Comparison of ENCODE assay signal across 16 cellular contexts in the genomic region with DNA sequence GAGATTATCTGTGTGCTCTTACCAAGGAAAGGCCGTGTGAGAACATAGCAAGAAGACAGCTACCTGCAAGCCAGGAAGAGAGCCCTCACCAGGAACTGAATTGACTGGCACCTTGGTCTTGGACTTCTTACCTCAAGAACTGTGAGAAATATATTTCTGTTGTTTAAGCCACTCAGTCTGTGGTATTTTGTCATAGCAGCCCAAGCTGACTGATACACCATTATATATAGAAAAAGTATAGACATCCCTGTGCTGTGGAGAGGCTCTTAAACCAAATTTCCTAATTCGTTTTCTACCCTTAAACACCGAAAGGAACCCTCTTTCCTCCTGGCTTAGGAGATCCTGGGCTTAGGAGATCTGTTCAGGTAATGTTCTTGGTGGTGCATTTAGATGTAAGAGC. TPM values are rescaled to one million over a fixed set of nuclear protein-coding genes. Genes with fewer than 3 reads are reported as not detected.
"Had no signal": no experiment of that assay in that cellular context is flagged by ENCODE, and none has a peak within 500 bp of the region (broad histone marks: within the 10 kb centered on the region; RNA-seq: fewer than 3 reads in every experiment).

No MANE protein-coding gene starts in this region.

- H3K4me3 ChIP-seq: transverse colon had no signal

- H3K9me3 ChIP-seq: neutrophil, transverse colon had no signal

- H3K27me3 Mint-ChIP-seq: activated CD4-positive, alpha-beta T cell treated with anti-CD3 and anti-CD28 coated beads for 36 hours had no signal

- H3K36me3 ChIP-seq: neutrophil, transverse colon, WERI-Rb-1 had no signal

- ATAC-seq: activated CD4-positive, alpha-beta T cell treated with anti-CD3 and anti-CD28 coated beads for 36 hours; activated CD8-positive, alpha-beta memory T cell treated with anti-CD3 and anti-CD28 coated beads, Interleukin-2, amount 10 ng/mL, durations not matched to agents 7 days and 5 days; activated naive CD4-positive, alpha-beta T cell treated with anti-CD3 and anti-CD28 coated beads, Interleukin-2, amount 50 U/mL, for 72 hours; esophagus mucosa had no signal

- H3K27ac ChIP-seq: neutrophil, WERI-Rb-1 had no signal

- H3K27ac Mint-ChIP-seq: activated CD4-positive, alpha-beta memory T cell treated with anti-CD3 and anti-CD28 coated beads for 36 hours; activated CD4-positive, alpha-beta T cell treated with anti-CD3 and anti-CD28 coated beads for 36 hours; activated CD8-positive, alpha-beta memory T cell treated with anti-CD3 and anti-CD28 coated beads, Interleukin-2, amount 10 ng/mL, durations not matched to agents 7 days and 5 days; activated naive CD4-positive, alpha-beta T cell treated with anti-CD3 and anti-CD28 coated beads, Interleukin-2, amount 50 U/mL, for 72 hours; activated T-cell treated with anti-CD3 and anti-CD28 coated beads, Interleukin-2, amount 50 U/mL, for 24 hours had no signal

- H3K9me3 Mint-ChIP-seq: activated CD4-positive, alpha-beta memory T cell treated with anti-CD3 and anti-CD28 coated beads for 36 hours; activated naive CD4-positive, alpha-beta T cell treated with anti-CD3 and anti-CD28 coated beads, Interleukin-2, amount 50 U/mL, for 72 hours; activated T-cell treated with anti-CD3 and anti-CD28 coated beads, Interleukin-2, amount 50 U/mL, for 24 hours had no signal

- H3K4me1 Mint-ChIP-seq: activated CD4-positive, alpha-beta T cell treated with anti-CD3 and anti-CD28 coated beads for 36 hours; activated CD8-positive, alpha-beta memory T cell treated with anti-CD3 and anti-CD28 coated beads, Interleukin-2, amount 10 ng/mL, durations not matched to agents 7 days and 5 days had no signal

- FAIRE-seq: colon had no signal

- H3K27me3 ChIP-seq: neutrophil, transverse colon had no signal

- DNase-seq: activated CD4-positive, alpha-beta memory T cell treated with anti-CD3 and anti-CD28 coated beads for 36 hours; activated CD4-positive, alpha-beta T cell treated with anti-CD3 and anti-CD28 coated beads for 36 hours; activated CD8-positive, alpha-beta memory T cell treated with anti-CD3 and anti-CD28 coated beads, Interleukin-2, amount 10 ng/mL, durations not matched to agents 7 days and 5 days; activated effector memory CD4-positive, alpha-beta T cell treated with anti-CD3 and anti-CD28 coated beads, Interleukin-2, amount 50 U/mL, for 16 hours; activated T-cell treated with anti-CD3 and anti-CD28 coated beads, Interleukin-2, amount 50 U/mL, for 24 hours; posterior cingulate gyrus; retina; stimulated activated CD4-positive, alpha-beta T cell treated with anti-CD3 and anti-CD28 coated beads, Interleukin-2, amount 100 ng/mL, for 48 hours; stimulated activated naive CD4-positive, alpha-beta T cell; T-helper 9 cell; WERI-Rb-1 had no signal

- H3K36me3 Mint-ChIP-seq: activated CD4-positive, alpha-beta memory T cell treated with anti-CD3 and anti-CD28 coated beads for 36 hours; activated CD8-positive, alpha-beta memory T cell treated with anti-CD3 and anti-CD28 coated beads, Interleukin-2, amount 10 ng/mL, durations not matched to agents 7 days and 5 days; activated naive CD4-positive, alpha-beta T cell treated with anti-CD3 and anti-CD28 coated beads, Interleukin-2, amount 50 U/mL, for 72 hours had no signal

- H3K4me3 Mint-ChIP-seq: activated CD4-positive, alpha-beta memory T cell treated with anti-CD3 and anti-CD28 coated beads for 36 hours; activated CD4-positive, alpha-beta T cell treated with anti-CD3 and anti-CD28 coated beads for 36 hours; activated CD8-positive, alpha-beta memory T cell treated with anti-CD3 and anti-CD28 coated beads, Interleukin-2, amount 10 ng/mL, durations not matched to agents 7 days and 5 days; activated T-cell treated with anti-CD3 and anti-CD28 coated beads, Interleukin-2, amount 50 U/mL, for 24 hours had no signal

RNA-seq across cellular contexts. Expression of a gene that starts 44.8 kb away (rescaled TPM):
- total RNA-seq: activated CD4-positive, alpha-beta memory T cell treated with anti-CD3 and anti-CD28 coated beads for 36 hours; activated CD4-positive, alpha-beta T cell treated with anti-CD3 and anti-CD28 coated beads for 36 hours; activated CD8-positive, alpha-beta memory T cell treated with anti-CD3 and anti-CD28 coated beads, Interleukin-2, amount 10 ng/mL, durations not matched to agents 7 days and 5 days; activated naive CD4-positive, alpha-beta T cell treated with anti-CD3 and anti-CD28 coated beads, Interleukin-2, amount 50 U/mL, for 72 hours had no signal
